Comparison of ENCODE assay signal across 14 cellular contexts in the genomic region with DNA sequence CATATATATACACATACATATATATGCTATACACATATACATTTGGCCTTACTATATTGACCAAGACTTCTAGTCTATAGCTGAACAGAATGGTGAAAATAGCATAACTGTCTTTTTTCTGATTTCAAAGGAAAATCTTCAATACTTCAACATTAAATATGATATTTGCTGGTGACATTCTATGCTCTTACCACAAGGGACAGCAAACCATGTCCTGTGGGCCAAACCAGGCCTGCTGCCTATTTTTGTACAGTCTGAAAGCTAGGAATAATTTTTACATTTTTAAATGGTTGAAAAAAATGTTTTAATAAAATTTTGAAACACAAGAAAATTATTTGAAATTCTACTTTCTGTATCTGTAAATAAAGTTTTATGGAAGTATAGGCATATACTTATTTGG.
DNase-seq lines count a peak whose midpoint lies in the region; ATAC-seq and TF ChIP-seq lines count a peak whose summit lies in the region.
"Had no signal": no experiment of that assay in that cellular context is flagged by ENCODE, and none has a peak within 500 bp of the region (broad histone marks: within the 10 kb centered on the region; RNA-seq: fewer than 3 reads in every experiment).

No MANE protein-coding gene starts in this region.

- no TSS peak for BruUV-seq in mammary epithelial cell (replicated peaks; lab: Mats Ljungman, UMichigan)

- H4K20me1 ChIP-seq in mammary epithelial cell (ENCODE audit: insufficient read depth, low read length), result no peaks in the 10 kb centered on the region

- H3K4me3 Mint-ChIP-seq in osteocyte (ENCODE audit: unreplicated experiment), result no peak overlapping the region
- H3K4me3 Mint-ChIP-seq: activated CD4-positive, alpha-beta T cell treated with anti-CD3 and anti-CD28 coated beads, Interleukin-2, amount 10 ng/mL, durations not matched to agents 7 days and 5 days had no signal

- H3K4me1 ChIP-seq in mammary epithelial cell (ENCODE audit: insufficient read depth, low read length), result no peaks in the 10 kb centered on the region
- H3K4me1 ChIP-seq: colonic mucosa, transverse colon had no signal

- H3K9me3 Mint-ChIP-seq in osteocyte (ENCODE audit: unreplicated experiment), result no peaks in the 10 kb centered on the region
- H3K9me3 Mint-ChIP-seq: activated CD4-positive, alpha-beta T cell treated with anti-CD3 and anti-CD28 coated beads, Interleukin-2, amount 10 ng/mL, durations not matched to agents 7 days and 5 days had no signal

- H3K27me3 Mint-ChIP-seq in osteocyte (ENCODE audit: unreplicated experiment), result peaks cover 2% of the 10 kb centered on the region
- H3K27me3 Mint-ChIP-seq: activated CD4-positive, alpha-beta T cell treated with anti-CD3 and anti-CD28 coated beads, Interleukin-2, amount 10 ng/mL, durations not matched to agents 7 days and 5 days had no signal

- H3K4me2 ChIP-seq in mammary epithelial cell (ENCODE audit: insufficient read depth, low read depth, low read length), result no peak overlapping the region

- H3K27ac ChIP-seq in mammary epithelial cell (ENCODE audit: insufficient read depth, low read depth, low read length), result no peak overlapping the region
- H3K27ac ChIP-seq: colonic mucosa, transverse colon had no signal

- no peaks in the 10 kb centered on the region for H3K79me2 ChIP-seq in mammary epithelial cell (ENCODE audit: insufficient read depth, low read length)

- dilution Hi-C loops in mammary epithelial cell (cut with HindIII; ENCODE audit: low sequenced_read_pairs), result no loop called here

- ATAC-seq in GM18511 (IDR thresholded peaks at IDR 0.05; ENCODE audit: unreplicated experiment), result no peak

- H3K27me3 ChIP-seq in mammary epithelial cell (ENCODE audit: insufficient read depth, low read length), result no peaks in the 10 kb centered on the region
- H3K27me3 ChIP-seq: colonic mucosa, transverse colon had no signal

- in situ Hi-C loops in mammary epithelial cell (cut with MboI; ENCODE audit: low sequenced_read_pairs in 2 of 2), result no loop called here

- no peak overlapping the region for H2AFZ ChIP-seq in mammary epithelial cell (ENCODE audit: low read depth, low read length)

- no peak overlapping the region for H3K4me3 ChIP-seq in mammary epithelial cell (replicated peaks in 1 of 3; ENCODE audit: insufficient read depth in 1 of 3, low read depth in 2 of 3, low read length in 3 of 3)
- H3K4me3 ChIP-seq: colonic mucosa, transverse colon had no signal

- CTCF ChIA-PET in mammary epithelial cell (lab: Charles Lee; ENCODE audit: low non-redundant PET), result no interaction called here

- DNase-seq in DMS53 (lab: John Stamatoyannopoulos, UW) (peak; percentile 21), DMS53 treated with DMSO at 0.1 percent for 48 hours (lab: John Stamatoyannopoulos, UW; ENCODE audit: unreplicated experiment) (no peak), LHCN-M2 (ENCODE audit: low read depth) (peak; percentile 1), mammary epithelial cell (no peak), osteocyte (ENCODE audit: extremely low spot score, unreplicated experiment) (no peak), GM19238 (ENCODE audit: insufficient read length, low spot score) (no peak), HUDEP-2 (lab: John Stamatoyannopoulos, UW; ENCODE audit: unreplicated experiment in 76 of 76) (no peak)
- DNase-seq: activated CD4-positive, alpha-beta T cell treated with anti-CD3 and anti-CD28 coated beads, Interleukin-2, amount 10 ng/mL, durations not matched to agents 7 days and 5 days; activated naive CD4-positive, alpha-beta T cell; colonic mucosa; mesenchymal stem cell; retina; transverse colon had no signal

- peak; percentile 40 to 49 for TF ChIP-seq CTCF in mammary epithelial cell (conservative IDR thresholded peaks at IDR 0.05 in 1 of 2, IDR thresholded peaks at IDR 0.05 in 1 of 2; ENCODE audit: extremely low read depth in 1 of 2, insufficient read depth in 1 of 2, low read depth in 1 of 2, low read length in 2 of 2)
- peak; percentile 36 for TF ChIP-seq CTCF in osteocyte (IDR thresholded peaks at IDR 0.05)

- intact Hi-C loops in mammary epithelial cell (cut with micrococcal nuclease), result no loop called here

- no peaks in the 10 kb centered on the region for H3K36me3 ChIP-seq in mammary epithelial cell (ENCODE audit: insufficient read depth, low read length)
- H3K36me3 ChIP-seq: colonic mucosa, transverse colon had no signal

- H3K27ac Mint-ChIP-seq in osteocyte (ENCODE audit: unreplicated experiment), result no peak overlapping the region
- H3K27ac Mint-ChIP-seq: activated CD4-positive, alpha-beta T cell treated with anti-CD3 and anti-CD28 coated beads, Interleukin-2, amount 10 ng/mL, durations not matched to agents 7 days and 5 days had no signal

- no peak overlapping the region for H3K9ac ChIP-seq in mammary epithelial cell (ENCODE audit: insufficient read depth, low read length)

- no peaks in the 10 kb centered on the region for H3K9me3 ChIP-seq in mammary epithelial cell (replicated peaks; ENCODE audit: insufficient read depth, low read length)
- H3K9me3 ChIP-seq: colonic mucosa, transverse colon had no signal

- H3K36me3 Mint-ChIP-seq in osteocyte (ENCODE audit: unreplicated experiment), result no peaks in the 10 kb centered on the region

- H3K4me1 Mint-ChIP-seq in osteocyte (ENCODE audit: unreplicated experiment), result no peaks in the 10 kb centered on the region
- H3K4me1 Mint-ChIP-seq: activated CD4-positive, alpha-beta T cell treated with anti-CD3 and anti-CD28 coated beads, Interleukin-2, amount 10 ng/mL, durations not matched to agents 7 days and 5 days had no signal

Comparison
In these comparisons a context has a peak if more than half of its experiments do, and no peak if none do; other contexts are left out.
1. DNase-seq: peak in DMS53 (single experiment) and LHCN-M2 (single experiment); none in DMS53 treated with DMSO at 0.1 percent for 48 hours (single experiment), mammary epithelial cell (single experiment), osteocyte (single experiment), GM19238 (single experiment) and HUDEP-2 (0 of 76).